8 cellular contexts compared by ENCODE assay signal in the genomic region with DNA sequence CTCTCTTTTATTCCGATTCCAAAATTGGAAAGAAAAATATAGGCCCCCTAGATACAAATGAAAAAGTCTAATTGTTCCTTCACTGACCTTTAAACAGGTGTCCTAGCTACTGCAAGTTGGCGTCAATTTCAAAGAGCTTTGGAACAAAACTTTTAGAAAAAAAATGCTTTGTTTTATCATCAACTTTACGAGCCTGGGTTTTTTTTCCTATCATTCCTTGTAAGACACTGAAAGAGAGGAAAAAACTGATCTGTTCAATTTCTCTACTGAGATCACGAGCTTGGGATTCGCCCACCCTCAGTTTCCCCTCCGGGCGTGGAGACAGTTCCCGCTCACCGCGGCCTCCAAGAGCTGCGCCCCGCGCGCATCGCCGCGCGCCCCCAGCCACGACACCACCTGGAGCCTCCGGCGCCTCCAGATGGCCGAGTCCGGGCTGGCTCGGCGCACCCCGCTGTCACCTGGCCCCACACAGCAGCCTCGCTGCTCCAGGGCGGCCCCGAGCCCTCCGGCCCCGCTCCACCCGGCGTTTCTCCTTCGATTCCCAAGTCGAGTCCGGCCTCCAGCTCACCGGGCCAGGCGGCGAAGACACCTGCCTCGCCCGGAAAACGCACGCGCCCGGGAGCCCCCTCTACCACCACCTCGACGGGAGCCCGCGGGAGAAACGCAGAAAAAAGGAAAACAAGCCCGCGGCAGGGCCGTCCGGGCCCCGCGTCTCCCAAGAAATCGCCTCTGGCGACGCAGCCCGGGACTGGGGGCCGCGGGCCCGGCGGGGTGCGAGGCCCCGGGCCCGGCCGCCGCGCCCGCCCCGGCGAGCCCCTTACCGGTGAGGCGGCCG. TPM values are rescaled to one million over a fixed set of nuclear protein-coding genes. Genes with fewer than 3 reads are reported as not detected.
DNase-seq lines count a peak whose midpoint lies in the region; ATAC-seq, FAIRE-seq and TF ChIP-seq lines count a peak whose summit lies in the region.

No MANE protein-coding gene starts in this region.

- H3K9me1 ChIP-seq in endothelial cell of umbilical vein (replicated peaks; ENCODE audit: control insufficient read depth, extremely low read depth, insufficient read depth, low read length), result no peaks in the 10 kb centered on the region

- peak; percentile 15 for FAIRE-seq in endothelial cell of umbilical vein (lab: Jason Lieb, UNC)

- no peak for TF ChIP-seq POLR2A in endothelial cell of umbilical vein (IDR thresholded peaks at IDR 0.05; ENCODE audit: low read depth, low read length)

- in situ Hi-C loops in GM13977 (cut with MboI; ENCODE audit: low pct_unique_long_range_greater_than_20kb, low sequenced_read_pairs, unreplicated experiment), result loop anchor here (25.0 kb wide), 1 partner anchor 113 kb away; no protein-coding TSS in a partner anchor

- POLR2A ChIA-PET in endothelial cell of umbilical vein (lab: Charles Lee), result interaction anchor here (1.3 to 2.2 kb wide), 4 partner anchors 11 to 148 kb away, joined by 3 to 12 read pairs (median 6); no protein-coding TSS in a partner anchor

- no peaks in the 10 kb centered on the region for H4K20me1 ChIP-seq in endothelial cell of umbilical vein (replicated peaks; ENCODE audit: control insufficient read depth, extremely low read depth, insufficient read depth, low read length)

- H3K27ac ChIP-seq in WERI-Rb-1 (peak overlapping the region; percentile 88), endothelial cell of umbilical vein (ENCODE audit: insufficient read depth, low read depth, low read length) (peak overlapping the region; percentile 52), upper lobe of right lung (peak overlapping the region; percentile 72)

- TF ChIP-seq CTCF in GM13977 (IDR thresholded peaks at IDR 0.05; ENCODE audit: extremely low read depth, insufficient read depth, missing control alignments) (peak; percentile 34), WERI-Rb-1 (IDR thresholded peaks at IDR 0.05; ENCODE audit: low read depth, low read length) (peak; percentile 23; the same call in 1 of the 2 replicates), endothelial cell of umbilical vein (IDR thresholded peaks at IDR 0.05; ENCODE audit: extremely low read depth in 1 of 2, insufficient read depth in 1 of 2, low read depth in 1 of 2, low read length in 2 of 2) (peak in 1 of 2 donors; percentile 8), upper lobe of right lung (IDR thresholded peaks at IDR 0.05) (no peak)

- H2AFZ ChIP-seq in endothelial cell of umbilical vein (ENCODE audit: low read depth, low read length), result peak overlapping the region; percentile 23

- H3K36me3 ChIP-seq in WERI-Rb-1 (peaks cover 6% of the 10 kb centered on the region), endothelial cell of umbilical vein (ENCODE audit: control insufficient read depth in 2 of 2, extremely low read depth in 1 of 2, insufficient read depth in 2 of 2, low read length in 2 of 2) (no peaks in the 10 kb centered on the region), mucosa of stomach (ENCODE audit: control insufficient read depth, insufficient read depth, low read length) (no peaks in the 10 kb centered on the region), upper lobe of right lung (no peaks in the 10 kb centered on the region)

- CTCF ChIA-PET in endothelial cell of umbilical vein (lab: Charles Lee), result interaction anchor here (0.7 to 8.4 kb wide), 20 partner anchors 10 to 540 kb away, joined by 3 to 210 read pairs (median 3); no protein-coding TSS in a partner anchor

- H3K27me3 ChIP-seq in WERI-Rb-1 (ENCODE audit: insufficient read depth, low read depth, severe bottlenecking) (no peaks in the 10 kb centered on the region), endothelial cell of umbilical vein (ENCODE audit: control insufficient read depth in 2 of 2, insufficient read depth in 2 of 2, low read length in 2 of 2) (no peaks in the 10 kb centered on the region), mucosa of stomach (ENCODE audit: control insufficient read depth, insufficient read depth, low read length) (no peaks in the 10 kb centered on the region), upper lobe of right lung (no peaks in the 10 kb centered on the region)

- DNase-seq in GM13977 (ENCODE audit: low spot score), result peak; percentile 64
- DNase-seq in WERI-Rb-1, result peak; percentile 57
- peak; percentile 42 for DNase-seq in endothelial cell of umbilical vein (ENCODE audit: low read depth, low spot score)
- peak; percentile 76 for DNase-seq in upper lobe of right lung
- no peak for DNase-seq in occipital lobe (lab: John Stamatoyannopoulos, UW)
- DNase-seq in NOMO-1 treated with dmso at 0.1 percent for 144 hours (lab: John Stamatoyannopoulos, UW; ENCODE audit: unreplicated experiment), result no peak

- TSS peak; percentile 11 for BruUV-seq in endothelial cell of umbilical vein (replicated peaks; lab: Mats Ljungman, UMichigan)

- H3K9me3 ChIP-seq in WERI-Rb-1 (ENCODE audit: severe bottlenecking) (no peaks in the 10 kb centered on the region), endothelial cell of umbilical vein (replicated peaks; ENCODE audit: control insufficient read depth, insufficient read depth, low read length) (no peaks in the 10 kb centered on the region), mucosa of stomach (ENCODE audit: control insufficient read depth, low read length) (no peaks in the 10 kb centered on the region), upper lobe of right lung (no peaks in the 10 kb centered on the region)

- H3K4me3 ChIP-seq in WERI-Rb-1 (ENCODE audit: low read depth, low read length), result peak overlapping the region; percentile 91
- peak overlapping the region; percentile 56 to 89 (median 87) for H3K4me3 ChIP-seq in endothelial cell of umbilical vein (replicated peaks in 1 of 3; ENCODE audit: insufficient read depth in 1 of 3, low read depth in 1 of 3, low read length in 3 of 3)
- H3K4me3 ChIP-seq in mucosa of stomach (ENCODE audit: low read length), result peak overlapping the region; percentile 65
- peak overlapping the region; percentile 72 for H3K4me3 ChIP-seq in upper lobe of right lung

- H3K79me2 ChIP-seq in endothelial cell of umbilical vein (ENCODE audit: control insufficient read depth, insufficient read depth, low read length), result peaks cover 53% of the 10 kb centered on the region

- peaks cover 37% of the 10 kb centered on the region for H3K4me1 ChIP-seq in endothelial cell of umbilical vein (ENCODE audit: control insufficient read depth, extremely low read depth, insufficient read depth, low read length)
- peaks cover 46% of the 10 kb centered on the region for H3K4me1 ChIP-seq in mucosa of stomach (ENCODE audit: control insufficient read depth, insufficient read depth, low read length)
- peaks cover 19% of the 10 kb centered on the region for H3K4me1 ChIP-seq in upper lobe of right lung

- intact Hi-C loops in endothelial cell of umbilical vein (cut with micrococcal nuclease), result loop anchor here (1.0 kb wide), 2 partner anchors 25 to 41 kb away; no protein-coding TSS in a partner anchor
- intact Hi-C loops in upper lobe of right lung (cut with DNase I), result loop anchor here (5.0 kb wide), 1 partner anchor 138 kb away; no protein-coding TSS in a partner anchor

- H3K9ac ChIP-seq in endothelial cell of umbilical vein (replicated peaks; ENCODE audit: extremely low read depth, insufficient read depth, low read length) (peak overlapping the region; percentile 74), mucosa of stomach (ENCODE audit: low read length) (peak overlapping the region; percentile 85)

- dilution Hi-C loops in endothelial cell of umbilical vein (cut with MboI; ENCODE audit: extremely low pct_ligation_motif_present, low sequenced_read_pairs), result no loop called here

- ATAC-seq in HG03139 (IDR thresholded peaks at IDR 0.05; ENCODE audit: unreplicated experiment) (peak; percentile 25), upper lobe of right lung (peak; percentile 36)

- H3K4me2 ChIP-seq in endothelial cell of umbilical vein (ENCODE audit: insufficient read depth, low read length), result peak overlapping the region; percentile 97

TF ChIP-seq in endothelial cell of umbilical vein, 7 proteins besides CTCF, POLR2A, EP300 and RAD21:
- TF ChIP-seq GATA2 (IDR thresholded peaks at IDR 0.05; ENCODE audit: insufficient read depth, insufficient read length, low read depth, low read length), result no peak
- TF ChIP-seq, protein P1, sequence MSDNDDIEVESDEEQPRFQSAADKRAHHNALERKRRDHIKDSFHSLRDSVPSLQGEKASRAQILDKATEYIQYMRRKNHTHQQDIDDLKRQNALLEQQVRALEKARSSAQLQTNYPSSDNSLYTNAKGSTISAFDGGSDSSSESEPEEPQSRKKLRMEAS (IDR thresholded peaks at IDR 0.05; ENCODE audit: insufficient read depth, insufficient read length), result no peak
- TF ChIP-seq MYC (IDR thresholded peaks at IDR 0.05; ENCODE audit: low read depth, low read length), result no peak
- no peak for TF ChIP-seq EZH2 (IDR thresholded peaks at IDR 0.05; ENCODE audit: borderline replicate concordance, low read depth, low read length, severe bottlenecking)
- TF ChIP-seq JUN (IDR thresholded peaks at IDR 0.05; ENCODE audit: borderline replicate concordance, insufficient read depth, insufficient read length, low read depth), result no peak
- no peak for TF ChIP-seq POLR2AphosphoS5 (IDR thresholded peaks at IDR 0.05; ENCODE audit: insufficient read depth, low read depth, low read length)
- no peak for TF ChIP-seq FOS (IDR thresholded peaks at IDR 0.05; ENCODE audit: borderline replicate concordance, insufficient read depth, low read length)

RNA-seq across cellular contexts. Expression of a gene that starts 0.7 kb away (rescaled TPM):
- total RNA-seq in endothelial cell of umbilical vein (30.6 and 32.1 TPM in 2 replicates), upper lobe of right lung (19.9 TPM), occipital lobe (11.7 TPM)
- 26.0 and 28.5 TPM in 2 replicates for polyA plus RNA-seq in endothelial cell of umbilical vein
- polyA plus RNA-seq in endothelial cell of umbilical vein (2011; cell fraction: cytosol; rRNA removed), result 14.9 and 17.2 TPM in 2 replicates
- polyA plus RNA-seq in endothelial cell of umbilical vein (2011; cell fraction: nucleus; rRNA removed), result 151 and 159 TPM in 2 replicates
- 23.1 and 25.1 TPM in 2 replicates for polyA plus RNA-seq in endothelial cell of umbilical vein (2012)
- 58.0 and 77.9 TPM in 2 replicates for polyA minus RNA-seq in endothelial cell of umbilical vein
- 6.0 TPM for polyA minus RNA-seq in endothelial cell of umbilical vein (2011; cell fraction: cytosol; rRNA and poly(A)+ RNA removed)
- polyA minus RNA-seq in endothelial cell of umbilical vein (2011; cell fraction: nucleus; rRNA and poly(A)+ RNA removed), result 51.3 and 85.5 TPM in 2 replicates

Comparison
In these comparisons a context has a peak if more than half of its experiments do, and no peak if none do; other contexts are left out.
1. DNase-seq: peak in GM13977 (single experiment), WERI-Rb-1 (single experiment), endothelial cell of umbilical vein (single experiment) and upper lobe of right lung (single experiment); none in occipital lobe (single experiment) and NOMO-1 treated with dmso at 0.1 percent for 144 hours (single experiment).
2. Peak in every context shown above with its lines, with median percentiles within 50 percentile points of each other: H3K27ac ChIP-seq and H3K4me3 ChIP-seq.